In the genomic region with DNA sequence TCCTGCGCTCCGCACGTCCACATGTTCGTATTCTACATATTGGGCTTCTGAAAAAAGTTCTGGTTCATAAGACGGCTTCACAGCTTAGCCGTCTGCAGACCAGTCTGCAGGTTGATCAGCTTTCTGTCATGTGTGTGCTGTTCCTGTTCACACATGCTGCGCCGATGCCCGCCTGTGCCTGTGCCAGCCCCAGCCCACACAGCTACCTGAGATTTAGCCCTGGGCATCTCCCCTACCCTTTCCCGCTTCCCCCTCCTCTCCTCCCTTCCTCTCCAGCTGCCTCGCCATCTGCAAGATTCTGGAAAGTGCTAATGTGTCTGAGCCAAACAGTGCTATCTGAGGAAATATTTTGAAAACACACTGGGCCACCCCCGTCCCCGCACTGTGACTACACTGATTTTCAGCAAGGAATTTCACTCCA, we compare ENCODE assay signal across 13 cellular contexts. TPM values are rescaled to one million over a fixed set of nuclear protein-coding genes. Genes with fewer than 3 reads are reported as not detected.
DNase-seq lines count a peak whose midpoint lies in the region; ATAC-seq and TF ChIP-seq lines count a peak whose summit lies in the region.
"Had no signal": no experiment of that assay in that cellular context is flagged by ENCODE, and none has a peak within 500 bp of the region (broad histone marks: within the 10 kb centered on the region; RNA-seq: fewer than 3 reads in every experiment).

No MANE protein-coding gene starts in this region.

- H3K4me1 Mint-ChIP-seq in neural progenitor cell, result peaks cover 69% of the 10 kb centered on the region

- H3K9me2 ChIP-seq in PC-3 (replicated peaks; ENCODE audit: low read length), result no peaks in the 10 kb centered on the region

- no peak for ATAC-seq in PC-3

- H3K9me3 Mint-ChIP-seq in neural progenitor cell, result no peaks in the 10 kb centered on the region
- H3K9me3 Mint-ChIP-seq: CD4-positive, alpha-beta T cell had no signal

- H3K27me3 Mint-ChIP-seq in neural progenitor cell (ENCODE audit: insufficient read depth, low read depth), result peaks cover 11% of the 10 kb centered on the region

- H3K4me2 ChIP-seq in PC-3 (ENCODE audit: low read length), result peak overlapping the region; percentile 98
- no peak overlapping the region for H3K4me2 ChIP-seq in neural progenitor cell

- DNase-seq in PC-3, result no peak
- DNase-seq in neural progenitor cell (ENCODE audit: low spot score), result no peak
- DNase-seq in thyroid gland, result peak; percentile 12 to 34
- no peak for DNase-seq in HPDE6-E6E7 (ENCODE audit: extremely low spot score)
- DNase-seq in T1000 (lab: John Stamatoyannopoulos, UW), result no peak
- DNase-seq in globus pallidus (ENCODE audit: low spot score), result no peak
- DNase-seq: activated gamma-delta T cell treated with Interleukin-2 at 50 U/mL for 16 hours; CD4-positive, alpha-beta T cell; occipital lobe; stimulated activated CD4-positive, alpha-beta T cell treated with anti-CD3 and anti-CD28 coated beads, Interleukin-2, amount 100 ng/mL, for 24 hours; WERI-Rb-1 had no signal

- H3K9ac ChIP-seq in PC-3 (ENCODE audit: low read length), result no peak overlapping the region
- no peak overlapping the region for H3K9ac ChIP-seq in neural progenitor cell

- CTCF ChIA-PET in PC-3 (lab: Charles Lee), result interaction anchor here (1.0 to 1.4 kb wide), 2 partner anchors 75 to 77 kb away, joined by 3 to 6 read pairs; no protein-coding TSS in a partner anchor

- intact Hi-C loops in PC-3 (cut with micrococcal nuclease) (loop anchor here (5.0 kb wide), 1 partner anchor 56 kb away; no protein-coding TSS in a partner anchor), thyroid gland (cut with DNase I) (no loop called here)

- H3F3A ChIP-seq in PC-3 (ENCODE audit: low read length, unreplicated experiment) (peaks cover 1% of the 10 kb centered on the region), neural progenitor cell (ENCODE audit: low read depth) (no peaks in the 10 kb centered on the region)

- peaks cover 99% of the 10 kb centered on the region for H3K4me1 ChIP-seq in PC-3 (ENCODE audit: insufficient read depth, low read length)
- peaks cover 10% of the 10 kb centered on the region for H3K4me1 ChIP-seq in neural progenitor cell
- H3K4me1 ChIP-seq in thyroid gland, result peaks cover 22 to 75% of the 10 kb centered on the region in 2 donors

- H3K9me3 ChIP-seq in PC-3 (ENCODE audit: low read length) (no peaks in the 10 kb centered on the region), neural progenitor cell (ENCODE audit: low read depth) (no peaks in the 10 kb centered on the region), thyroid gland (no peaks in the 10 kb centered on the region)
- H3K9me3 ChIP-seq: HAP-1 had no signal

- peaks cover 6% of the 10 kb centered on the region for H3K36me3 Mint-ChIP-seq in neural progenitor cell

- POLR2A ChIA-PET in PC-3 (lab: Charles Lee; ENCODE audit: unreplicated experiment), result no interaction called here

- TF ChIP-seq CTCF in PC-3 (conservative IDR thresholded peaks at IDR 0.05; ENCODE audit: low read depth, low read length) (no peak), neural progenitor cell (IDR thresholded peaks at IDR 0.05) (no peak), thyroid gland (IDR thresholded peaks at IDR 0.05) (no peak)

- no TSS peak for BruUV-seq in PC-3 (replicated peaks; lab: Mats Ljungman, UMichigan)

- no peak overlapping the region for H2AFZ ChIP-seq in PC-3 (ENCODE audit: low read length)
- H2AFZ ChIP-seq in neural progenitor cell (replicated peaks), result no peak overlapping the region

- H3K27me3 ChIP-seq in PC-3 (ENCODE audit: low read length) (no peaks in the 10 kb centered on the region), neural progenitor cell (no peaks in the 10 kb centered on the region), thyroid gland (no peaks in the 10 kb centered on the region)

- H3K4me3 Mint-ChIP-seq in neural progenitor cell, result no peak overlapping the region
- H3K4me3 Mint-ChIP-seq: CD4-positive, alpha-beta T cell had no signal

- TF ChIP-seq POLR2A in thyroid gland (IDR thresholded peaks at IDR 0.05), result no peak

- H3K36me3 ChIP-seq in PC-3 (ENCODE audit: low read depth, low read length), result no peaks in the 10 kb centered on the region
- H3K36me3 ChIP-seq in neural progenitor cell, result no peaks in the 10 kb centered on the region
- no peaks in the 10 kb centered on the region for H3K36me3 ChIP-seq in thyroid gland
- H3K36me3 ChIP-seq: HAP-1, WERI-Rb-1 had no signal

- H3K27ac Mint-ChIP-seq in neural progenitor cell, result peak overlapping the region; percentile 83
- H3K27ac Mint-ChIP-seq: CD4-positive, alpha-beta T cell had no signal

- WGBS in thyroid gland, 2 donors, result 82 to 88% methylated on average over 13 of the region's 13 CpGs

- H3K4me3 ChIP-seq in PC-3 (ENCODE audit: low read length), result peak overlapping the region; percentile 39; the same call in 1 of the 2 replicates
- no peak overlapping the region for H3K4me3 ChIP-seq in neural progenitor cell
- H3K4me3 ChIP-seq in thyroid gland (replicated peaks in 1 of 3), result no peak overlapping the region
- H3K4me3 ChIP-seq: HAP-1 had no signal

- peaks cover 83% of the 10 kb centered on the region for H3K79me2 ChIP-seq in PC-3 (ENCODE audit: low read length)
- H3K79me2 ChIP-seq in neural progenitor cell (ENCODE audit: low read depth), result peaks cover 17% of the 10 kb centered on the region

- H4K20me1 ChIP-seq in PC-3 (ENCODE audit: low read length) (peaks cover 4% of the 10 kb centered on the region; the same call in 1 of the 2 replicates), neural progenitor cell (ENCODE audit: low read depth) (peaks cover 11% of the 10 kb centered on the region)

- H3K27ac ChIP-seq in PC-3 (ENCODE audit: low read length), result peak overlapping the region; percentile 81
- H3K27ac ChIP-seq in cingulate gyrus (ENCODE audit: low read depth, low read length), result peak overlapping the region; percentile 88
- no peak overlapping the region for H3K27ac ChIP-seq in neural progenitor cell
- peak overlapping the region in 2 of 3 donors; percentile 4 to 72 for H3K27ac ChIP-seq in thyroid gland
- H3K27ac ChIP-seq: WERI-Rb-1 had no signal

RNA-seq across cellular contexts. Expression of a gene that starts 7.1 kb away (rescaled TPM):
- total RNA-seq in PC-3 (2014; rRNA removed) (12.7 and 17.0 TPM in 2 replicates), neural progenitor cell (ENCODE audit: low replicate concordance) (9.1 and 11.9 TPM in 2 replicates), thyroid gland (10 to 100 TPM in 3 of 4 donors, 1 to 10 TPM in 1; 8.6 to 16.9 (median 14.0) TPM)
- total RNA-seq: CD4-positive, alpha-beta T cell had no signal

Comparison
In these comparisons a context has a peak if more than half of its experiments do, and no peak if none do; other contexts are left out.
1. DNase-seq: peak in thyroid gland (2 of 2); none in PC-3 (single experiment), neural progenitor cell (single experiment), HPDE6-E6E7 (single experiment), T1000 (single experiment) and globus pallidus (single experiment).